19 cellular contexts compared by ENCODE assay signal in the genomic region with DNA sequence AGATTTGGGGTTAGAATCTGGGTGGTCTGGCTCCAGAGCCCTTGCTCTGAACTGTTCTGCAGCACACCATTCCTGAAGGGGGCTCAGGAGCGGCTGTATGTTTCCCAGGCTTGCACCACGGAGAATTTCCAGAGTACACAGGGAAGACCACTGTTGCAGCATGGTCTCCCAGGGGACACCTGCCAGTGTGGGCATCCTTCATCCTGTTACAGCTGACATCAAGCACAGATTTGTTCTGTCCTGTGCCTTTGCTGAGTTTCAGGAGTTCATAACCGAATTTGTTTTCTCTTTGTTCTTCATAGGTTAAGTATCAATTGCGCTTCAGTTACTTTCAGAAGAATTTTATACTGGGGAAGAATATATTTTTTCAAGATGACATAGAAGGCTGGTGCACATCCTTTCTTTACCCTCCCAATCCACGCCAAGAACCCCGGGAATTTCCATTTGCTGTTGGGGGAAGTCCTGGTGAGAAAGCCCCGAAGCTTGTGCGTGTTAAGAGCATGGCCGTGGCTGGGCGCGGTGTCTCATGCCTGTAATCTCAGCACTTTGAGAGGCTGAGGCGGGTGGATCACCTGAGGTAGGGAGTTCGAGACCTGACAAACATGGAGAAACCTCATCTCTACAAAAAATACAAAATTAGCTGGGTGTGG.
"Had no signal": no experiment of that assay in that cellular context is flagged by ENCODE, and none has a peak within 500 bp of the region (broad histone marks: within the 10 kb centered on the region; RNA-seq: fewer than 3 reads in every experiment).

No MANE protein-coding gene starts in this region.

- H3K9me3 ChIP-seq: esophagus squamous epithelium, right atrium auricular region had no signal

- DNase-seq: activated CD4-positive, CD25-positive, alpha-beta regulatory T cell treated with anti-CD3 and anti-CD28 coated beads, Interleukin-2, amount 50 U/mL, for 72 hours; activated CD8-positive, alpha-beta memory T cell treated with anti-CD3 and anti-CD28 coated beads, Interleukin-2, amount 50 U/mL, for 4 hours; activated CD8-positive, alpha-beta T cell treated with anti-CD3 and anti-CD28 coated beads, Interleukin-2, amount 10 ng/mL, durations not matched to agents 7 days and 5 days; activated naive CD4-positive, alpha-beta T cell; activated naive CD8-positive, alpha-beta T cell treated with anti-CD3 and anti-CD28 coated beads, Interleukin-2, amount 10 ng/mL, durations not matched to agents 7 days and 5 days; activated T-cell treated with anti-CD3 and anti-CD28 coated beads, Interleukin-2, amount 50 U/mL, for 48 hours; cortex of kidney; effector CD8-positive, alpha-beta T cell; esophagus squamous epithelium; hippocampal formation; natural killer cell; nucleus accumbens; small intestine; T-helper 1 cell had no signal

- H3K9me3 Mint-ChIP-seq: activated naive CD8-positive, alpha-beta T cell treated with anti-CD3 and anti-CD28 coated beads, Interleukin-2, amount 10 ng/mL, durations not matched to agents 7 days and 5 days; natural killer cell had no signal

- FAIRE-seq: endothelial cell of umbilical vein, keratinocyte, small intestine had no signal

- H3K27me3 ChIP-seq: right atrium auricular region had no signal

- H3K36me3 Mint-ChIP-seq: activated naive CD8-positive, alpha-beta T cell treated with anti-CD3 and anti-CD28 coated beads, Interleukin-2, amount 10 ng/mL, durations not matched to agents 7 days and 5 days; natural killer cell had no signal

- H3K4me3 ChIP-seq: esophagus squamous epithelium, right atrium auricular region had no signal

- H3K27ac ChIP-seq: esophagus squamous epithelium, right atrium auricular region had no signal

- H3K4me1 Mint-ChIP-seq: activated naive CD8-positive, alpha-beta T cell treated with anti-CD3 and anti-CD28 coated beads, Interleukin-2, amount 10 ng/mL, durations not matched to agents 7 days and 5 days; natural killer cell had no signal

- H3K4me1 ChIP-seq: esophagus squamous epithelium had no signal

- ATAC-seq: activated CD8-positive, alpha-beta T cell treated with anti-CD3 and anti-CD28 coated beads, Interleukin-2, amount 10 ng/mL, durations not matched to agents 7 days and 5 days; left lobe of liver; natural killer cell had no signal

- H3K36me3 ChIP-seq: esophagus squamous epithelium, right atrium auricular region had no signal

- H3K27ac Mint-ChIP-seq: activated CD8-positive, alpha-beta T cell treated with anti-CD3 and anti-CD28 coated beads, Interleukin-2, amount 10 ng/mL, durations not matched to agents 7 days and 5 days; activated naive CD8-positive, alpha-beta T cell treated with anti-CD3 and anti-CD28 coated beads, Interleukin-2, amount 10 ng/mL, durations not matched to agents 7 days and 5 days; natural killer cell; progenitor cell of endocrine pancreas had no signal

- H3K4me3 Mint-ChIP-seq: activated CD8-positive, alpha-beta T cell treated with anti-CD3 and anti-CD28 coated beads, Interleukin-2, amount 10 ng/mL, durations not matched to agents 7 days and 5 days; activated naive CD8-positive, alpha-beta T cell treated with anti-CD3 and anti-CD28 coated beads, Interleukin-2, amount 10 ng/mL, durations not matched to agents 7 days and 5 days; natural killer cell had no signal
